18 cellular contexts compared by ENCODE assay signal in the genomic region with DNA sequence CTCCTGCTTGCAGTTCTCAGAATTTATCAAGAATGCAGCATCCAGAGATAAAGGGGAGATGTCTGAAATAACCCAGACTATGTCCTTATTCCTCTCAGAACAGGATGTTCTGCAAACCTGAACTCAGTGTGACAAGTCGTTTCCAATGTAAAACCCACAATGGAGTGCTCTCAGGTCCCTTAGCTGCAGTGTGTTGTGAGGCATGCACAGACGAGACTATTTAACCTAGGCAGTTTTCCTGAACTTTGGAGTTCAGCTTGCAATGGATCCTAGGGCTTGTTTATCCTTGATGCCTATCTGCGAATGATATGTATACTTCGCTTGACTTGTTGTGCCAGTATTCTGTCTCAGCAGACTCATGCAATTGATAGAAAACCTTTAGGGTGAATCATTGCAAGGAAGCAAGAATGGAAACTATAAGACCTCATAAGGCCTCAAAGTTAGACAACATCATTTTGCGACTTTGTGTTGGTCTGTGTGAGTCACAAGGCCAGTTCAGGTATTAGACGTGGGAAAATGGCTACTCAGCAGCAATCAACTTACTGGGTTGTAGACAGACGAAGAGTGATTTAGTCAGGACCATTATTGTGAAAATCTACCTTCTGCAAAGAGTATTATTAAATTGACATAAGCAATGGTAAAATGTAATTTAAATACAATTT.
DNase-seq lines count a peak whose midpoint lies in the region; FAIRE-seq and TF ChIP-seq lines count a peak whose summit lies in the region.
"Had no signal": no experiment of that assay in that cellular context is flagged by ENCODE, and none has a peak within 500 bp of the region (broad histone marks: within the 10 kb centered on the region; RNA-seq: fewer than 3 reads in every experiment).

No MANE protein-coding gene starts in this region.

- no peak overlapping the region for H2BK120ac ChIP-seq in H1 (replicated peaks; ENCODE audit: low read depth, low read length)
- no peak overlapping the region for H2BK120ac ChIP-seq in trophoblast cell (ENCODE audit: insufficient read depth, low read length, poor library complexity)

- no peak overlapping the region for H4K12ac ChIP-seq in trophoblast cell (ENCODE audit: low read depth, low read length)

- H3K9ac ChIP-seq in H1 (replicated peaks in 1 of 4; ENCODE audit: extremely low read depth in 1 of 4, low read depth in 3 of 4, low read length in 3 of 4) (no peak overlapping the region), trophoblast cell (ENCODE audit: low read length) (no peak overlapping the region), MM.1S (ENCODE audit: low read length) (no peak overlapping the region)

- no peak overlapping the region for H4K5ac ChIP-seq in H1 (ENCODE audit: insufficient read length, low read depth, low read length)

- no peak overlapping the region for H3K4me3 ChIP-seq in LNCaP clone FGC (ENCODE audit: low read depth, low read length)
- H3K4me3 ChIP-seq in H1 (ENCODE audit: extremely low read depth in 1 of 4, insufficient read depth in 2 of 4, low read depth in 3 of 4, low read length in 4 of 4): no peak overlapping the region
- no peak overlapping the region for H3K4me3 ChIP-seq in trophoblast cell (ENCODE audit: low read depth, low read length)
- H3K4me3 ChIP-seq in MM.1S (ENCODE audit: low read length): no peak overlapping the region
- H3K4me3 ChIP-seq: SJCRH30 had no signal

- TF ChIP-seq CTCF in LNCaP clone FGC (IDR thresholded peaks at IDR 0.05; ENCODE audit: control insufficient read depth, extremely low read depth, insufficient read depth) (no peak), H1 (IDR thresholded peaks at IDR 0.05; ENCODE audit: control extremely low read depth in 1 of 3, insufficient read depth in 1 of 3, low read depth in 1 of 3, low read length in 3 of 3) (no peak), MM.1S (IDR thresholded peaks at IDR 0.05; ENCODE audit: low read length) (no peak)

- no peaks in the 10 kb centered on the region for H4K20me1 ChIP-seq in H1 (replicated peaks in 1 of 2; ENCODE audit: control insufficient read depth in 1 of 2, insufficient read depth in 2 of 2, low read length in 2 of 2)
- H4K20me1 ChIP-seq in MM.1S (ENCODE audit: insufficient read depth, low read length): no peaks in the 10 kb centered on the region

- H3K4ac ChIP-seq in H1 (replicated peaks; ENCODE audit: insufficient read length, low read depth, low read length) (no peak overlapping the region), trophoblast cell (ENCODE audit: low read depth, low read length) (no peak overlapping the region)

- H3K4me2 ChIP-seq in H1 (ENCODE audit: insufficient read depth in 1 of 2, low read depth in 2 of 2, low read length in 2 of 2): no peak overlapping the region
- H3K4me2 ChIP-seq in trophoblast cell (ENCODE audit: low read length): no peak overlapping the region
- no peak overlapping the region for H3K4me2 ChIP-seq in MM.1S (ENCODE audit: low read depth, low read length)

- no peaks in the 10 kb centered on the region for H3K23me2 ChIP-seq in H1 (ENCODE audit: low read depth, low read length)

- H3K27ac ChIP-seq in H1 (ENCODE audit: low read depth, low read length) (no peak overlapping the region), trophoblast cell (ENCODE audit: low read depth, low read length) (no peak overlapping the region), MM.1S (ENCODE audit: low read length) (no peak overlapping the region), substantia nigra (ENCODE audit: low read depth, low read length, poor library complexity, severe bottlenecking) (no peak overlapping the region)
- H3K27ac ChIP-seq: SJCRH30 had no signal

- no peak for TF ChIP-seq POLR2A in H1 (IDR thresholded peaks at IDR 0.05; ENCODE audit: control extremely low read depth in 1 of 2, low read depth in 2 of 2, low read length in 2 of 2)

- H3K18ac ChIP-seq in H1 (ENCODE audit: extremely low read depth, low read length): no peak overlapping the region
- no peak overlapping the region for H3K18ac ChIP-seq in trophoblast cell (ENCODE audit: low read length)

- H2BK5ac ChIP-seq in H1 (ENCODE audit: low read depth, low read length) (no peak overlapping the region), trophoblast cell (ENCODE audit: low read depth, low read length, poor library complexity) (no peak overlapping the region)

- H2BK12ac ChIP-seq in H1 (ENCODE audit: low read depth, low read length): no peak overlapping the region
- no peak overlapping the region for H2BK12ac ChIP-seq in trophoblast cell (ENCODE audit: low read length)

- no peak for FAIRE-seq in H1 (lab: Jason Lieb, UNC)

- no peaks in the 10 kb centered on the region for H3K79me1 ChIP-seq in H1 (ENCODE audit: low read depth, low read length)
- no peaks in the 10 kb centered on the region for H3K79me1 ChIP-seq in trophoblast cell (ENCODE audit: low read length)

- H4K91ac ChIP-seq in H1 (replicated peaks; ENCODE audit: insufficient read length, low read length) (no peak overlapping the region), trophoblast cell (ENCODE audit: low read depth, low read length) (no peak overlapping the region)

- H4K8ac ChIP-seq in H1 (ENCODE audit: extremely low read depth, insufficient read depth, low read length) (no peak overlapping the region), trophoblast cell (ENCODE audit: low read depth, low read length) (peak overlapping the region; percentile 48)

- no peak overlapping the region for H3K56ac ChIP-seq in H1 (replicated peaks; ENCODE audit: insufficient read length, low read depth, low read length)

- H2BK15ac ChIP-seq in H1 (ENCODE audit: low read length): no peak overlapping the region

- H2BK20ac ChIP-seq in H1 (ENCODE audit: low read length): no peak overlapping the region

- no peak for TF ChIP-seq EP300 in H1 (IDR thresholded peaks at IDR 0.05; ENCODE audit: borderline replicate concordance in 1 of 2, low read depth in 2 of 2, low read length in 2 of 2)

- H3K23ac ChIP-seq in H1 (ENCODE audit: insufficient read length) (no peak overlapping the region), trophoblast cell (ENCODE audit: low read length) (no peak overlapping the region)

- POLR2A ChIA-PET in H1 (lab: Charles Lee; ENCODE audit: partially characterized antibody): no interaction called here

- peak; percentile 23 for DNase-seq in HuH-7.5 (ENCODE audit: low spot score)
- peak; percentile 10 for DNase-seq in LNCaP clone FGC (ENCODE audit: low read depth)
- peak in 1 of 2 experiments; percentile 27 for DNase-seq in H1 (ENCODE audit: low read depth in 1 of 2, low spot score in 2 of 2)
- peak in 1 of 2 donors; percentile 19 for DNase-seq in trophoblast cell
- DNase-seq in MM.1S: no peak
- no peak for DNase-seq in NCI-H748 treated with DMSO at 0.1 percent for 48 hours (lab: John Stamatoyannopoulos, UW)
- DNase-seq in substantia nigra (lab: John Stamatoyannopoulos, UW): no peak
- DNase-seq: ACHN, DMS79 treated with DMSO at 0.1 percent for 48 hours, H7, HFFc6, KBM-7, NCI-H1092, NCI-H1436 treated with DMSO at 0.1 percent for 48 hours, NCI-H2029 treated with DMSO at 0.1 percent for 48 hours, NCI-H446 treated with DMSO at 0.1 percent for 48 hours, NCI-H69, SJCRH30 had no signal

- H2AFZ ChIP-seq in H1 (ENCODE audit: low read length): no peak overlapping the region
- H2AFZ ChIP-seq in trophoblast cell (ENCODE audit: insufficient read depth, low read length, poor library complexity): peak overlapping the region; percentile 52
- no peak overlapping the region for H2AFZ ChIP-seq in MM.1S (ENCODE audit: low read length)

- H2AK5ac ChIP-seq in H1 (ENCODE audit: low read depth, low read length) (no peak overlapping the region), trophoblast cell (ENCODE audit: low read length) (no peak overlapping the region)

- H3K79me2 ChIP-seq in H1 (ENCODE audit: control insufficient read depth in 1 of 2, insufficient read depth in 2 of 2, low read length in 2 of 2) (no peaks in the 10 kb centered on the region), trophoblast cell (ENCODE audit: control insufficient read depth, insufficient read depth, low read length, poor library complexity) (no peaks in the 10 kb centered on the region), MM.1S (ENCODE audit: low read length) (no peaks in the 10 kb centered on the region)

- H3K9me3 ChIP-seq in H1 (ENCODE audit: insufficient read depth in 2 of 2, low read depth in 1 of 2, low read length in 1 of 2) (no peaks in the 10 kb centered on the region), trophoblast cell (ENCODE audit: insufficient read depth, low read depth, low read length) (peaks cover 4% of the 10 kb centered on the region), MM.1S (replicated peaks; ENCODE audit: insufficient read depth, low read length) (no peaks in the 10 kb centered on the region)
- H3K9me3 ChIP-seq: SJCRH30 had no signal

- H3K27me3 ChIP-seq in H1 (replicated peaks in 1 of 4; ENCODE audit: control insufficient read depth in 3 of 4, extremely low read depth in 1 of 4, insufficient read depth in 3 of 4, low read length in 3 of 4) (no peaks in the 10 kb centered on the region), trophoblast cell (ENCODE audit: insufficient read depth, low read length) (no peaks in the 10 kb centered on the region), MM.1S (replicated peaks; ENCODE audit: insufficient read depth, low read length) (no peaks in the 10 kb centered on the region)
- H3K27me3 ChIP-seq: SJCRH30 had no signal

- CTCF ChIA-PET in H1 (lab: Charles Lee; ENCODE audit: partially characterized antibody): interaction anchor here (0.6 kb wide), 1 partner anchor 726 kb away, joined by 3 read pairs; no protein-coding TSS in a partner anchor

- no peaks in the 10 kb centered on the region for H3K4me1 ChIP-seq in H1 (replicated peaks in 1 of 4; ENCODE audit: control insufficient read depth in 3 of 4, insufficient read depth in 4 of 4, low read length in 3 of 4)
- H3K4me1 ChIP-seq in trophoblast cell (ENCODE audit: control insufficient read depth in 1 of 2, insufficient read depth in 2 of 2, low read length in 2 of 2): peaks cover 2 to 3% of the 10 kb centered on the region in 2 experiments
- no peaks in the 10 kb centered on the region for H3K4me1 ChIP-seq in MM.1S (ENCODE audit: low read length)
- H3K4me1 ChIP-seq: SJCRH30 had no signal

- H3K14ac ChIP-seq in H1 (ENCODE audit: insufficient read length) (peak overlapping the region; percentile 77), trophoblast cell (ENCODE audit: low read length) (no peak overlapping the region)

- no peaks in the 10 kb centered on the region for H3F3A ChIP-seq in MM.1S (ENCODE audit: insufficient read depth, low read length)

- 90% methylated on average over 7 of the region's 7 CpGs; no CpG with 5 or more reads in 1 of the 2 experiments for WGBS in H1 (ENCODE audit: extremely low coverage in 1 of 2, insufficient coverage in 1 of 2, insufficient read length in 1 of 2, insufficient replicate concordance in 2 of 2, low coverage in 1 of 2, low lambda C conversion rate in 2 of 2, missing lambda C conversion rate in 1 of 2), 2 experiments
- no CpG with 5 or more reads among the region's 7 CpGs for WGBS in trophoblast cell (ENCODE audit: extremely low coverage, insufficient coverage, insufficient read length)

- H3K9me2 ChIP-seq in MM.1S (replicated peaks; ENCODE audit: insufficient read depth, low read length): no peaks in the 10 kb centered on the region

- H3K36me3 ChIP-seq in H1 (ENCODE audit: control insufficient read depth in 2 of 4, insufficient read depth in 4 of 4, low read length in 3 of 4) (no peaks in the 10 kb centered on the region), trophoblast cell (ENCODE audit: control insufficient read depth in 1 of 2, insufficient read depth in 2 of 2, low read length in 2 of 2) (no peaks in the 10 kb centered on the region), MM.1S (replicated peaks; ENCODE audit: insufficient read depth, low read length) (no peaks in the 10 kb centered on the region)
- H3K36me3 ChIP-seq: SJCRH30 had no signal

- TF ChIP-seq RAD21 in H1 (IDR thresholded peaks at IDR 0.05 in 1 of 2, conservative IDR thresholded peaks at IDR 0.05 in 1 of 2; ENCODE audit: low read depth in 2 of 2, low read length in 2 of 2): no peak

Comparison
In these comparisons a context has a peak if more than half of its experiments do, and no peak if none do; other contexts are left out.
1. DNase-seq: peak in HuH-7.5 (single experiment) and LNCaP clone FGC (single experiment); none in MM.1S (single experiment), NCI-H748 treated with DMSO at 0.1 percent for 48 hours (single experiment) and substantia nigra (0 of 49).